27 cellular contexts compared by ENCODE assay signal in the genomic region with DNA sequence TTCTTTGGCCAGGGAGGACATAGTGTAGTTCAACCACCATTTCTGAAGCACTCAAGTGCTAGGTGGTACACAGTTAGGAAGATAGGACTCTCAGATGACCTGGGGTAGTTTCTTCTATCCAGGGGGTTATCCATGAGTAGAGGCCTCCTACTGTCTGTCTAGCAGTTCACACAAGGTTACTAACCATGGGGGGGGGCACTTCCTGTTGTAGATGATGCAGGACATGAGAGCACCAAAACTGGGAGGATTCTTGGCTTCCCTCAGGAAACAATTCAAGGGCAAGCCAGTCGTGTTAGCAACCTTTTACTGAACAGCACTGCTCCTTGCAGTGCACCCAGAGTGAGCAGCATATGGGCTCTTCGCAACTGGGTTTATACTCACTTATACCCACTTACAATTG. TPM values are rescaled to one million over a fixed set of nuclear protein-coding genes. Genes with fewer than 3 reads are reported as not detected.
DNase-seq lines count a peak whose midpoint lies in the region; ATAC-seq, FAIRE-seq and TF ChIP-seq lines count a peak whose summit lies in the region.
"Had no signal": no experiment of that assay in that cellular context is flagged by ENCODE, and none has a peak within 500 bp of the region (broad histone marks: within the 10 kb centered on the region; RNA-seq: fewer than 3 reads in every experiment).

No MANE protein-coding gene starts in this region.

- no peak for TF ChIP-seq CTCF in K562 (IDR thresholded peaks at IDR 0.05 in 2 of 3, conservative IDR thresholded peaks at IDR 0.05 in 1 of 3; ENCODE audit: insufficient read depth in 2 of 3, low read depth in 1 of 3, low read length in 3 of 3)

- DNase-seq in CD4-positive, CD25-positive, alpha-beta regulatory T cell: peak in 1 of 3 donors; percentile 22
- DNase-seq in H54 (ENCODE audit: insufficient read length, low spot score) (no peak), NCI-H69 (lab: John Stamatoyannopoulos, UW) (peak; percentile 28), K562 (ENCODE audit: extremely low read depth in 1 of 4, low spot score in 3 of 4) (no peak), frontal cortex (ENCODE audit: low spot score in 2 of 2) (no peak), mucosa of gallbladder (ENCODE audit: low spot score) (no peak)
- DNase-seq: AML-193; CD8-positive, alpha-beta memory T cell; DMS 273 treated with DMSO at 0.1 percent for 48 hours; DMS79; MG63; NCI-H1105; NCI-H1436 treated with DMSO at 0.1 percent for 48 hours; NCI-H187 treated with DMSO at 0.1 percent for 48 hours; NCI-H2171 treated with DMSO at 0.1 percent for 48 hours; NCI-H345; NCI-H510A treated with DMSO at 0.1 percent for 48 hours; NCI-H748 treated with DMSO at 0.1 percent for 48 hours; NK-92 treated with Interleukin-12 subunit alpha and Interleukin-12 subunit beta, amount 100 ng/mL, for 24 hours; Right ventricle myocardium superior; RPMI8226; T-helper 1 cell had no signal

- peak overlapping the region in 2 of 3 donors; percentile 31 to 39 for H3K27ac Mint-ChIP-seq in CD4-positive, CD25-positive, alpha-beta regulatory T cell

- intact Hi-C loops in K562 (cut with micrococcal nuclease): no loop called here

- TF ChIP-seq RAD21 in K562 (CRISPR knock-in tag; conservative IDR thresholded peaks at IDR 0.05 in 1 of 2, IDR thresholded peaks at IDR 0.05 in 1 of 2): no peak

- TF ChIP-seq EP300 in K562 (IDR thresholded peaks at IDR 0.05; ENCODE audit: low read length): no peak

- TF ChIP-seq POLR2A in H54 (IDR thresholded peaks at IDR 0.05; ENCODE audit: low read depth, low read length) (no peak), K562 (conservative IDR thresholded peaks at IDR 0.05) (no peak)

- H3K27ac ChIP-seq in CD4-positive, CD25-positive, alpha-beta regulatory T cell (ENCODE audit: insufficient read depth, low read length, poor library complexity, severe bottlenecking): no peak overlapping the region
- no peak overlapping the region for H3K27ac ChIP-seq in K562 (ENCODE audit: extremely low read depth, low read depth, low read length)
- H3K27ac ChIP-seq: A549, C4-2B had no signal

- H3K4me1 Mint-ChIP-seq in CD4-positive, CD25-positive, alpha-beta regulatory T cell: peaks cover 4 to 18% (median 8%) of the 10 kb centered on the region in 4 donors

- H3K36me3 Mint-ChIP-seq in CD4-positive, CD25-positive, alpha-beta regulatory T cell: no peaks in the 10 kb centered on the region

- in situ Hi-C loops in K562 (cut with MboI): loop anchor here (10.0 kb wide), 1 partner anchor 117 kb away; no protein-coding TSS in a partner anchor

- no TSS peak for BruUV-seq in K562 (replicated peaks; lab: Mats Ljungman, UMichigan)

- H3K9me3 Mint-ChIP-seq in CD4-positive, CD25-positive, alpha-beta regulatory T cell: no peaks in the 10 kb centered on the region
- H3K9me3 Mint-ChIP-seq: CD8-positive, alpha-beta memory T cell had no signal

- peak overlapping the region in 1 of 4 donors; percentile 13 for H3K4me3 Mint-ChIP-seq in CD4-positive, CD25-positive, alpha-beta regulatory T cell

- no peaks in the 10 kb centered on the region for H3K9me3 ChIP-seq in CD4-positive, CD25-positive, alpha-beta regulatory T cell (ENCODE audit: control insufficient read depth in 2 of 2, low read length in 2 of 2)
- H3K9me3 ChIP-seq in K562 (replicated peaks; ENCODE audit: control insufficient read depth, insufficient read depth, low read depth, low read length): no peaks in the 10 kb centered on the region
- H3K9me3 ChIP-seq: A549, MG63 had no signal

- no peaks in the 10 kb centered on the region for H4K20me1 ChIP-seq in K562 (replicated peaks; ENCODE audit: control insufficient read depth, insufficient read depth, low read length)

- no peaks in the 10 kb centered on the region for H3K27me3 Mint-ChIP-seq in CD4-positive, CD25-positive, alpha-beta regulatory T cell

- H3K27me3 ChIP-seq in CD4-positive, CD25-positive, alpha-beta regulatory T cell (ENCODE audit: control insufficient read depth, insufficient read depth, low read length): peaks cover 7% of the 10 kb centered on the region
- H3K27me3 ChIP-seq in K562 (ENCODE audit: control insufficient read depth in 2 of 2, insufficient read depth in 2 of 2, low read length in 2 of 2): no peaks in the 10 kb centered on the region

- H3K79me2 ChIP-seq in K562 (ENCODE audit: control insufficient read depth, insufficient read depth, low read length): no peaks in the 10 kb centered on the region

- peak; percentile 36 for FAIRE-seq in H54 (lab: Jason Lieb, UNC)
- no peak for FAIRE-seq in K562 (lab: Jason Lieb, UNC)
- no peak for FAIRE-seq in frontal cortex (lab: Jason Lieb, UNC)
- FAIRE-seq: A549, GM12892, GM19239 had no signal

- CTCF ChIA-PET in K562 (lab: Yijun Ruan, JAX; ENCODE audit: low intra/inter-chr PET ratio): no interaction called here

- H3K9ac ChIP-seq in K562 (ENCODE audit: insufficient read depth in 1 of 2, low read depth in 2 of 2, low read length in 2 of 2): no peak overlapping the region

- ATAC-seq in CD4-positive, CD25-positive, alpha-beta regulatory T cell (ENCODE audit: low read depth in 2 of 2): no peak
- ATAC-seq in K562 (no peak), HG02981 (IDR thresholded peaks at IDR 0.05; ENCODE audit: unreplicated experiment) (no peak)
- ATAC-seq: A549 had no signal

- POLR2A ChIA-PET in K562 (lab: Yijun Ruan, JAX): no interaction called here

- no peaks in the 10 kb centered on the region for H3K9me1 ChIP-seq in K562 (ENCODE audit: control insufficient read depth, insufficient read depth, low read length)

- no peak overlapping the region for H3K4me2 ChIP-seq in K562 (ENCODE audit: insufficient read depth, low read length)
- H3K4me2 ChIP-seq: A549 had no signal

- H3K36me3 ChIP-seq in CD4-positive, CD25-positive, alpha-beta regulatory T cell (ENCODE audit: control insufficient read depth, insufficient read depth, low read length): no peaks in the 10 kb centered on the region
- H3K36me3 ChIP-seq in K562 (ENCODE audit: control insufficient read depth, insufficient read depth, low read length): no peaks in the 10 kb centered on the region
- H3K36me3 ChIP-seq: MG63 had no signal

- H2AFZ ChIP-seq in K562 (ENCODE audit: low read depth, low read length): peak overlapping the region; percentile 24; the same call in 1 of the 2 replicates

- H3K4me3 ChIP-seq in CD4-positive, CD25-positive, alpha-beta regulatory T cell (ENCODE audit: low read depth, low read length): no peak overlapping the region
- no peak overlapping the region for H3K4me3 ChIP-seq in K562
- H3K4me3 ChIP-seq: A549, MG63 had no signal

- WGBS in K562 (ENCODE audit: insufficient coverage, low coverage, missing lambda C conversion rate): 50% methylated on average over 2 of the region's 2 CpGs

- H3K4me1 ChIP-seq in CD4-positive, CD25-positive, alpha-beta regulatory T cell (ENCODE audit: control insufficient read depth, insufficient read depth, low read length, poor library complexity, severe bottlenecking): peaks cover 14% of the 10 kb centered on the region
- peaks cover 4 to 15% of the 10 kb centered on the region in 2 experiments; a peak in 4 of 5 replicates for H3K4me1 ChIP-seq in K562 (replicated peaks in 1 of 2; ENCODE audit: control insufficient read depth in 2 of 2, insufficient read depth in 2 of 2, low read length in 2 of 2)
- H3K4me1 ChIP-seq: A549 had no signal

TF ChIP-seq in K562, 482 proteins besides CTCF, POLR2A, EP300 and RAD21:
- no peak for TF ChIP-seq L3MBTL2 (IDR thresholded peaks at IDR 0.05)
- TF ChIP-seq, protein P1, sequence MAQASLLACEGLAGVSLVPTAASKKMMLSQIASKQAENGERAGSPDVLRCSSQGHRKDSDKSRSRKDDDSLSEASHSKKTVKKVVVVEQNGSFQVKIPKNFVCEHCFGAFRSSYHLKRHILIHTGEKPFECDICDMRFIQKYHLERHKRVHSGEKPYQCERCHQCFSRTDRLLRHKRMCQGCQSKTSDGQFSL (CRISPR knock-in tag; IDR thresholded peaks at IDR 0.05): peak; percentile 61; the same call in 1 of the 2 replicates
- TF ChIP-seq, protein P1 (tag; IDR thresholded peaks at IDR 0.05): no peak
- TF ChIP-seq, protein P2, sequence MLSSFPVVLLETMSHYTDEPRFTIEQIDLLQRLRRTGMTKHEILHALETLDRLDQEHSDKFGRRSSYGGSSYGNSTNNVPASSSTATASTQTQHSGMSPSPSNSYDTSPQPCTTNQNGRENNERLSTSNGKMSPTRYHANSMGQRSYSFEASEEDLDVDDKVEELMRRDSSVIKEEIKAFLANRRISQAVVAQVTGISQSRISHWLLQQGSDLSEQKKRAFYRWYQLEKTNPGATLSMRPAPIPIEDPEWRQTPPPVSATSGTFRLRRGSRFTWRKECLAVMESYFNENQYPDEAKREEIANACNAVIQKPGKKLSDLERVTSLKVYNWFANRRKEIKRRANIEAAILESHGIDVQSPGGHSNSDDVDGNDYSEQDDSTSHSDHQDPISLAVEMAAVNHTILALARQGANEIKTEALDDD (IDR thresholded peaks at IDR 0.05): peak; percentile 41; the same call in 1 of the 2 replicates

RNA-seq across cellular contexts. Expression of a gene that starts 8.9 kb away (rescaled TPM):
- total RNA-seq in CD4-positive, CD25-positive, alpha-beta regulatory T cell: 128 TPM
- polyA plus RNA-seq in CD4-positive, CD25-positive, alpha-beta regulatory T cell: 10 to 100 TPM; 59.1 to 75.8 (median 67.6) TPM
- 59.3 and 173 TPM in 2 replicates for total RNA-seq in K562 (2011; cell fraction: chromatin; rRNA removed; ENCODE audit: low replicate concordance)
- 21.5 and 35.4 TPM in 2 replicates for total RNA-seq in K562 (2011; cell fraction: nucleolus; rRNA removed)
- total RNA-seq in K562 (2011; cell fraction: nucleoplasm; rRNA removed): 60.6 and 83.5 TPM in 2 replicates
- total RNA-seq in K562 (2014; rRNA removed) (42.3 and 47.5 TPM in 2 replicates), K562 (2014; rRNA removed; fragmentation: Illumina TruSeq; extraction: Trizol) (83.8 and 88.3 TPM in 2 replicates), K562 (2015; rRNA removed; fragmentation: Illumina TruSeq; extraction: Trizol) (72.2 and 74.3 TPM in 2 replicates), K562 (2021) (55.1 and 55.9 TPM in 2 replicates), frontal cortex (57.5 TPM), mucosa of gallbladder (37.6 TPM)
- polyA plus RNA-seq in K562 (2011; rRNA removed) (41.6 and 51.1 TPM in 2 replicates), K562 (2014; fragmentation: Illumina TruSeq; extraction: Trizol) (67.7 and 87.7 TPM in 2 replicates), K562 (2014; fragmentation: Nextera tagmentation; extraction: Ambion mirVana) (10 to 100 TPM; 18.8 to 25.8 TPM), K562 (2014; rRNA removed) (57.7 and 73.0 TPM in 2 replicates)
- polyA plus RNA-seq in K562 (2011; cell fraction: cytosol; rRNA removed): 8.8 and 17.5 TPM in 2 replicates
- 59.0 and 83.2 TPM in 2 replicates for polyA plus RNA-seq in K562 (2011; cell fraction: nucleus; rRNA removed)
- 29.6 and 40.0 TPM in 2 replicates for polyA plus RNA-seq in K562 (2012)
- polyA minus RNA-seq in K562 (2011; rRNA and poly(A)+ RNA removed): 94.1 and 112 TPM in 2 replicates
- 28.1 and 32.4 TPM in 2 replicates for polyA minus RNA-seq in K562 (2011; cell fraction: cytosol; rRNA and poly(A)+ RNA removed)
- 55.7 and 92.2 TPM in 2 replicates for polyA minus RNA-seq in K562 (2011; cell fraction: nucleus; rRNA and poly(A)+ RNA removed)
